ENCODE assay signal across 8 cellular contexts in genomic region chr16:65117701-65118448, GRCh38. TPM values are rescaled to one million over a fixed set of nuclear protein-coding genes. Genes with fewer than 3 reads are reported as not detected.
DNase-seq lines count a peak whose midpoint lies in the region; ATAC-seq and TF ChIP-seq lines count a peak whose summit lies in the region.

No MANE protein-coding gene starts in this region.

- ATAC-seq in GM19328 (IDR thresholded peaks at IDR 0.05; ENCODE audit: unreplicated experiment) (peak; percentile 83), HG03521 (IDR thresholded peaks at IDR 0.05; ENCODE audit: unreplicated experiment) (peak; percentile 80), sciatic nerve (peak; percentile 53), HG03025 (IDR thresholded peaks at IDR 0.05; ENCODE audit: low FRiP score, unreplicated experiment) (no peak)

- in situ Hi-C loops in astrocyte of the cerebellum (cut with HindIII; ENCODE audit: low sequenced_read_pairs) = loop anchor here (25.0 kb wide), 1 partner anchor 1144 kb away; no protein-coding TSS in a partner anchor

- TF ChIP-seq CTCF in astrocyte of the cerebellum (IDR thresholded peaks at IDR 0.05; ENCODE audit: low read depth, low read length, missing control alignments) = peak; percentile 95

- peak overlapping the region; percentile 92 for H3K4me3 ChIP-seq in astrocyte of the cerebellum (ENCODE audit: low read depth, low read length)

- DNase-seq in DMS 273 treated with DMSO at 0.1 percent for 48 hours (lab: John Stamatoyannopoulos, UW) (peak; percentile 71), NCI-H82 treated with DMSO at 0.1 percent for 48 hours (lab: John Stamatoyannopoulos, UW; ENCODE audit: unreplicated experiment) (peak; percentile 72), astrocyte of the cerebellum (ENCODE audit: low read depth) (peak; percentile 71), hippocampal formation (lab: John Stamatoyannopoulos, UW) (peak; percentile 87 to 94), sciatic nerve (ENCODE audit: low spot score) (peak; percentile 84)

- intact Hi-C loops in sciatic nerve (cut with DNase I) = loop anchor here (10.0 kb wide), 1 partner anchor 1753 kb away; no protein-coding TSS in a partner anchor

RNA-seq across cellular contexts. Expression of gene CDH11, which starts 4.0 kb away (rescaled TPM):
- 238 TPM for total RNA-seq in sciatic nerve
